ENCODE assay signal across 1 cellular context in the genomic region with DNA sequence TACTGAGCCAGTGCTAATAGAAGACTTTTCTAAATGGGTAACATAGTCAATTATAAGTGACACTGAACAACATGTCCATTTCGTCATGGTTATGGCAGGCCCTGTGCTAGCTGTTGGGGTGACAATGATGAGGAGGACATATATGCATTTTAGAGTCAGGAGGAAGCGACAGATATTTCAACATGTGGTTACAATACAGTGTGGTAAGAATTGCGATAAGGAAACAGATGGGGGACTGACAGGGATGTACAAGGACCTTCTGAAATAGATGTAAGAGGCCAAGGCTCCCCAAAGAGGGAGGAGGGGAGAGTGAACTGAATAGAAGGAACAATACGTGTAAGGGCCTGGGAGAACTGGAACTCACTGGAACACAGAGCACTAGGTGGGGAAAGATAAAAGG.
A peak's percentile ranks its signal among the peaks of the same experiment; 100 is the strongest.
TF ChIP-seq lines count a peak whose summit lies in the region.

No MANE protein-coding gene starts in this region.

TF ChIP-seq in K562, 482 proteins besides CTCF, POLR2A, EP300 and RAD21:
- TF ChIP-seq TCF3 (CRISPR knock-in tag; IDR thresholded peaks at IDR 0.05) = peak; percentile 49
- TF ChIP-seq, protein P1, sequence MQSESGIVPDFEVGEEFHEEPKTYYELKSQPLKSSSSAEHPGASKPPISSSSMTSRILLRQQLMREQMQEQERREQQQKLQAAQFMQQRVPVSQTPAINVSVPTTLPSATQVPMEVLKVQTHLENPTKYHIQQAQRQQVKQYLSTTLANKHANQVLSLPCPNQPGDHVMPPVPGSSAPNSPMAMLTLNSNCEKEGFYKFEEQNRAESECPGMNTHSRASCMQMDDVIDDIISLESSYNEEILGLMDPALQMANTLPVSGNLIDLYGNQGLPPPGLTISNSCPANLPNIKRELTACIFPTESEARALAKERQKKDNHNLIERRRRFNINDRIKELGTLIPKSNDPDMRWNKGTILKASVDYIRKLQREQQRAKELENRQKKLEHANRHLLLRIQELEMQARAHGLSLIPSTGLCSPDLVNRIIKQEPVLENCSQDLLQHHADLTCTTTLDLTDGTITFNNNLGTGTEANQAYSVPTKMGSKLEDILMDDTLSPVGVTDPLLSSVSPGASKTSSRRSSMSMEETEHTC (IDR thresholded peaks at IDR 0.05) = no peak
- no peak for TF ChIP-seq ZBED1 (IDR thresholded peaks at IDR 0.05)
- no peak for TF ChIP-seq RFX7 (CRISPR knock-in tag; IDR thresholded peaks at IDR 0.05)
- TF ChIP-seq CBFA2T3 (IDR thresholded peaks at IDR 0.05) = peak; percentile 36; the same call in 1 of the 2 replicates
- no peak for TF ChIP-seq ZNF140 (CRISPR knock-in tag; IDR thresholded peaks at IDR 0.05)
- TF ChIP-seq MEIS2 (IDR thresholded peaks at IDR 0.05; ENCODE audit: partially characterized antibody) = peak; percentile 46
- TF ChIP-seq, protein P2, sequence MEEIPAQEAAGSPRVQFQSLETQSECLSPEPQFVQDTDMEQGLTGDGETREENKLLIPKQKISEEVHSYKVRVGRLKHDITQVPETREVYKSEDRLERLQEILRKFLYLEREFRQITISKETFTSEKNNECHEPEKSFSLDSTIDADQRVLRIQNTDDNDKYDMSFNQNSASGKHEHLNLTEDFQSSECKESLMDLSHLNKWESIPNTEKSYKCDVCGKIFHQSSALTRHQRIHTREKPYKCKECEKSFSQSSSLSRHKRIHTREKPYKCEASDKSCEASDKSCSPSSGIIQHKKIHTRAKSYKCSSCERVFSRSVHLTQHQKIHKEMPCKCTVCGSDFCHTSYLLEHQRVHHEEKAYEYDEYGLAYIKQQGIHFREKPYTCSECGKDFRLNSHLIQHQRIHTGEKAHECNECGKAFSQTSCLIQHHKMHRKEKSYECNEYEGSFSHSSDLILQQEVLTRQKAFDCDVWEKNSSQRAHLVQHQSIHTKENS (CRISPR knock-in tag; IDR thresholded peaks at IDR 0.05) = no peak
- TF ChIP-seq CEBPG (CRISPR knock-in tag; IDR thresholded peaks at IDR 0.05) = no peak
- peak in 1 of 2 experiments; percentile 50; a peak in 1 of 4 replicates for TF ChIP-seq CEBPG (tag; conservative IDR thresholded peaks at IDR 0.05 in 1 of 2, IDR thresholded peaks at IDR 0.05 in 1 of 2)
- TF ChIP-seq CEBPB (tag; IDR thresholded peaks at IDR 0.05) = peak; percentile 50; the same call in 1 of the 2 replicates
- 0 out of 2 replicates have a peak, but pooled peaks have one; percentile 12 for TF ChIP-seq PKNOX1 (IDR thresholded peaks at IDR 0.05)
- TF ChIP-seq CTBP1 (IDR thresholded peaks at IDR 0.05; ENCODE audit: borderline replicate concordance) = peak; percentile 38; the same call in 1 of the 2 replicates
- no peak for TF ChIP-seq MTA1 (IDR thresholded peaks at IDR 0.05; ENCODE audit: borderline replicate concordance)
- TF ChIP-seq HLTF (IDR thresholded peaks at IDR 0.05) = no peak
